Comparison of ENCODE assay signal across 10 cellular contexts in genomic region chr5:149497357-149497756, GRCh38. TPM values are rescaled to one million over a fixed set of nuclear protein-coding genes. Genes with fewer than 3 reads are reported as not detected.
DNase-seq lines count a peak whose midpoint lies in the region; TF ChIP-seq lines count a peak whose summit lies in the region.
"Had no signal": no experiment of that assay in that cellular context is flagged by ENCODE, and none has a peak within 500 bp of the region (broad histone marks: within the 10 kb centered on the region; RNA-seq: fewer than 3 reads in every experiment).

No MANE protein-coding gene starts in this region.

- H3K9ac ChIP-seq in rectal smooth muscle tissue (ENCODE audit: low read length): no peak overlapping the region

- H3K36me3 ChIP-seq in SJSA1 (peaks cover 81% of the 10 kb centered on the region), rectal smooth muscle tissue (ENCODE audit: control insufficient read depth, insufficient read depth, low read length) (peaks cover 9% of the 10 kb centered on the region), thyroid gland (peaks cover 28 to 30% of the 10 kb centered on the region in 2 donors), Caco-2 (ENCODE audit: control insufficient read depth, insufficient read depth, low read length) (no peaks in the 10 kb centered on the region)

- no peak for TF ChIP-seq CTCF in fibroblast of villous mesenchyme (IDR thresholded peaks at IDR 0.05; ENCODE audit: insufficient read depth, low read depth, low read length)
- no peak for TF ChIP-seq CTCF in thyroid gland (IDR thresholded peaks at IDR 0.05)
- no peak for TF ChIP-seq CTCF in Caco-2 (IDR thresholded peaks at IDR 0.05; ENCODE audit: insufficient read depth in 1 of 2, low read depth in 1 of 2, low read length in 1 of 2, severe bottlenecking in 1 of 2, unreplicated experiment in 1 of 2)

- BruUV-seq in Caco-2 (replicated peaks; lab: Mats Ljungman, UMichigan): no TSS peak

- H3K4me1 ChIP-seq in SJSA1 (replicated peaks) (peaks cover 49% of the 10 kb centered on the region), rectal smooth muscle tissue (ENCODE audit: control insufficient read depth, insufficient read depth, low read length) (peaks cover 4% of the 10 kb centered on the region), thyroid gland (no peaks in the 10 kb centered on the region), Caco-2 (peaks cover 7% of the 10 kb centered on the region; the same call in 1 of the 2 replicates)

- CTCF ChIA-PET in Caco-2 (lab: Charles Lee): interaction anchor here (0.6 to 0.9 kb wide), 3 partner anchors 42 to 121 kb away, joined by 3 read pairs; no protein-coding TSS in a partner anchor

- intact Hi-C loops in thyroid gland (cut with DNase I) (no loop called here), Caco-2 (cut with micrococcal nuclease; ENCODE audit: unreplicated experiment) (no loop called here)

- H3K9me3 Mint-ChIP-seq in Caco-2 (ENCODE audit: unreplicated experiment): no peaks in the 10 kb centered on the region

- H3K4me1 Mint-ChIP-seq in Caco-2 (ENCODE audit: low read depth, unreplicated experiment): no peaks in the 10 kb centered on the region

- no peak for TF ChIP-seq POLR2A in thyroid gland (IDR thresholded peaks at IDR 0.05)

- H3K36me3 Mint-ChIP-seq in Caco-2 (ENCODE audit: insufficient read depth, unreplicated experiment): peaks cover 85% of the 10 kb centered on the region

- no peak overlapping the region for H3K4me3 Mint-ChIP-seq in Caco-2 (ENCODE audit: unreplicated experiment)

- H3K27me3 ChIP-seq in SJSA1 (replicated peaks) (no peaks in the 10 kb centered on the region), rectal smooth muscle tissue (ENCODE audit: control insufficient read depth, insufficient read depth, low read length) (no peaks in the 10 kb centered on the region), thyroid gland (no peaks in the 10 kb centered on the region), Caco-2 (replicated peaks; ENCODE audit: control insufficient read depth, insufficient read depth, low read length) (no peaks in the 10 kb centered on the region)

- H3K9me3 ChIP-seq in SJSA1 (replicated peaks) (no peaks in the 10 kb centered on the region), thyroid gland (no peaks in the 10 kb centered on the region), Caco-2 (no peaks in the 10 kb centered on the region)

- POLR2A ChIA-PET in Caco-2 (lab: Charles Lee): no interaction called here

- H3K4me3 ChIP-seq in SJSA1: no peak overlapping the region
- H3K4me3 ChIP-seq in fibroblast of villous mesenchyme (ENCODE audit: low read depth, low read length): no peak overlapping the region
- H3K4me3 ChIP-seq in rectal smooth muscle tissue (ENCODE audit: low read length): no peak overlapping the region
- H3K4me3 ChIP-seq in thyroid gland (replicated peaks in 1 of 3): no peak overlapping the region
- no peak overlapping the region for H3K4me3 ChIP-seq in Caco-2 (ENCODE audit: low read depth, low read length)

- H3K27ac ChIP-seq in SJSA1 (peak overlapping the region; percentile 65), rectal smooth muscle tissue (ENCODE audit: low read depth, low read length) (peak overlapping the region; percentile 34), thyroid gland (no peak overlapping the region)

- DNase-seq in DMS114 treated with DMSO at 0.1 percent for 48 hours (lab: John Stamatoyannopoulos, UW; ENCODE audit: unreplicated experiment): peak; percentile 35
- peak; percentile 75 to 90 for DNase-seq in SJSA1 (ENCODE audit: low read depth in 1 of 2, low spot score in 2 of 2)
- peak; percentile 94 for DNase-seq in fibroblast of villous mesenchyme (ENCODE audit: low read depth)
- DNase-seq in NCI-H345 treated with DMSO at 0.1 percent for 48 hours (lab: John Stamatoyannopoulos, UW; ENCODE audit: unreplicated experiment): no peak
- DNase-seq in thyroid gland: no peak
- DNase-seq in Caco-2: no peak
- no peak for DNase-seq in Ammon's horn (ENCODE audit: low spot score)
- DNase-seq: activated gamma-delta T cell treated with Interleukin-2 at 50 U/mL for 16 hours, glutamatergic neuron had no signal

- H3K27me3 Mint-ChIP-seq in Caco-2 (ENCODE audit: insufficient read depth, unreplicated experiment): no peaks in the 10 kb centered on the region

- WGBS in thyroid gland, 2 donors: 77 to 80% methylated on average over 3 of the region's 3 CpGs

- no peak overlapping the region for H3K27ac Mint-ChIP-seq in Caco-2 (ENCODE audit: unreplicated experiment)

RNA-seq across cellular contexts. Expression of gene CSNK1A1, which starts 53.9 kb away (rescaled TPM):
- total RNA-seq in SJSA1 (2014; rRNA removed; shearing (Covaris generic)): 311 and 438 TPM in 2 replicates
- total RNA-seq in fibroblast of villous mesenchyme: 386 and 487 TPM in 2 replicates
- 100 to 1,000 TPM; 183 to 262 (median 202) TPM for total RNA-seq in thyroid gland
- total RNA-seq in Caco-2 (2022): 252 and 264 TPM in 2 replicates

Comparison
In these comparisons a context has a peak if more than half of its experiments do, and no peak if none do; other contexts are left out.
1. DNase-seq: peak in DMS114 treated with DMSO at 0.1 percent for 48 hours (single experiment), SJSA1 (2 of 2) and fibroblast of villous mesenchyme (single experiment); none in NCI-H345 treated with DMSO at 0.1 percent for 48 hours (single experiment), thyroid gland (0 of 2), Caco-2 (0 of 2) and Ammon's horn (single experiment).
2. H3K27ac ChIP-seq: peak in SJSA1 (single experiment) and rectal smooth muscle tissue (single experiment); none in thyroid gland (0 of 3).